1 cellular context compared by ENCODE assay signal in the genomic region with DNA sequence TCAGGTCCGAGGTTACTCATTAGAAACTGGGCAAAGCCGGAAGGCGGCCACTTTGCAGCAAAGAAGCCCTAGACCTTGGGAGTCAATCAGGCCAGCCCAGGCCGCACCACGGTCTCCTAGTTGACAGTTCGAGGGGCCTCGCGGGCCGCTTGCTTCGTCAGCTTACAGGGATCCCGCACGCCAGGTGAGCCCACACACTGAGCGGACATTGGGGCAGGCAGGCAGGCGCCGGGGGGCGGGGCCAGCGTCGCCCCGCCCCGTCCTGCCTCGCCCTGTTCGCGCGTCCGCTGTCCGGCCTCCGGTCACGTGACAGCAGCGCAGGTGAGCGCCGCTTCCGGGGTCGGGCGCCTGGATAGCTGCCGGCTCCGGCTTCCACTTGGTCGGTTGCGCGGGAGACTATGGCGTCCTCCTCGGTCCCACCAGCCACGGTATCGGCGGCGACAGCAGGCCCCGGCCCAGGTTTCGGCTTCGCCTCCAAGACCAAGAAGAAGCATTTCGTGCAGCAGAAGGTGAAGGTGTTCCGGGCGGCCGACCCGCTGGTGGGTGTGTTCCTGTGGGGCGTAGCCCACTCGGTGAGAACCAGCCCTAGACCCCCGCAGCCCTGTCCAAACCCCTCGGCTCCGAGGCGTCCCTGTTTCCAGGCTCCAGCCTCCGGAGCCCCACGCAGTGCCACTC.
TF ChIP-seq lines count a peak whose summit lies in the region.

Gene PIP4K2C (plus strand): TSS at position 301 of the 675 bp plus-strand sequence. CDS start 98 bp downstream, at position 399.

TF ChIP-seq in Ishikawa, 13 proteins besides CTCF, POLR2A, EP300 and RAD21 (continued from another document):
- TF ChIP-seq TAF1 (IDR thresholded peaks at IDR 0.05; ENCODE audit: low read depth), result peak; percentile 86
